ENCODE assay signal across 26 cellular contexts in genomic region chr6:45692021-45692420, GRCh38.
DNase-seq lines count a peak whose midpoint lies in the region; ATAC-seq, FAIRE-seq and TF ChIP-seq lines count a peak whose summit lies in the region.
"Had no signal": no experiment of that assay in that cellular context is flagged by ENCODE, and none has a peak within 500 bp of the region (broad histone marks: within the 10 kb centered on the region; RNA-seq: fewer than 3 reads in every experiment).

No MANE protein-coding gene starts in this region.

- no peaks in the 10 kb centered on the region for H3K36me3 ChIP-seq in endothelial cell of umbilical vein (ENCODE audit: control insufficient read depth in 2 of 2, extremely low read depth in 1 of 2, insufficient read depth in 2 of 2, low read length in 2 of 2)
- H3K36me3 ChIP-seq: BE2C, BLaER1 had no signal

- H3K9ac ChIP-seq in endothelial cell of umbilical vein (replicated peaks; ENCODE audit: extremely low read depth, insufficient read depth, low read length), result no peak overlapping the region
- H3K9ac ChIP-seq: BLaER1 had no signal

- no peaks in the 10 kb centered on the region for H3K9me3 ChIP-seq in endothelial cell of umbilical vein (replicated peaks; ENCODE audit: control insufficient read depth, insufficient read depth, low read length)
- H3K9me3 ChIP-seq: A549, BE2C, BLaER1 had no signal

- TF ChIP-seq CTCF in natural killer cell (IDR thresholded peaks at IDR 0.05) (no peak), endothelial cell of umbilical vein (IDR thresholded peaks at IDR 0.05; ENCODE audit: extremely low read depth in 1 of 2, insufficient read depth in 1 of 2, low read depth in 1 of 2, low read length in 2 of 2) (no peak), GM20000 (IDR thresholded peaks at IDR 0.05; ENCODE audit: extremely low read depth, missing control alignments) (no peak)

- POLR2A ChIA-PET in endothelial cell of umbilical vein (lab: Charles Lee), result no interaction called here

- H3K27ac Mint-ChIP-seq in natural killer cell treated with Interleukin-12 subunit alpha and Interleukin-12 subunit beta and Interleukin-15 and Interleukin-18, amount 100 ng/mL, for 72 hours, result no peak overlapping the region
- H3K27ac Mint-ChIP-seq in natural killer cell, result no peak overlapping the region
- H3K27ac Mint-ChIP-seq: CD4-positive, CD25-positive, alpha-beta regulatory T cell; CD8-positive, alpha-beta memory T cell had no signal

- no peaks in the 10 kb centered on the region for H3K9me1 ChIP-seq in endothelial cell of umbilical vein (replicated peaks; ENCODE audit: control insufficient read depth, extremely low read depth, insufficient read depth, low read length)

- no peak overlapping the region for H3K4me3 ChIP-seq in endothelial cell of umbilical vein (replicated peaks in 1 of 3; ENCODE audit: insufficient read depth in 1 of 3, low read depth in 1 of 3, low read length in 3 of 3)
- H3K4me3 ChIP-seq: A549, BLaER1, GM12878 had no signal

- TF ChIP-seq POLR2A in endothelial cell of umbilical vein (IDR thresholded peaks at IDR 0.05; ENCODE audit: low read depth, low read length), result no peak

- ATAC-seq in natural killer cell treated with Interleukin-12 subunit alpha and Interleukin-12 subunit beta and Interleukin-15 and Interleukin-18, amount 100 ng/mL, for 72 hours, result no peak
- ATAC-seq in natural killer cell, result no peak
- ATAC-seq: A549, GM12878 had no signal

- no peaks in the 10 kb centered on the region for H3K79me2 ChIP-seq in endothelial cell of umbilical vein (ENCODE audit: control insufficient read depth, insufficient read depth, low read length)

- FAIRE-seq in endothelial cell of umbilical vein (lab: Jason Lieb, UNC), result peak; percentile 37
- FAIRE-seq: A549, GM12878, GM12892, GM18507 had no signal

- no peak overlapping the region for H3K4me2 ChIP-seq in endothelial cell of umbilical vein (ENCODE audit: insufficient read depth, low read length)
- H3K4me2 ChIP-seq: A549, BLaER1 had no signal

- no TSS peak for BruUV-seq in endothelial cell of umbilical vein (replicated peaks; lab: Mats Ljungman, UMichigan)

- intact Hi-C loops in natural killer cell (cut with micrococcal nuclease) (no loop called here), endothelial cell of umbilical vein (cut with micrococcal nuclease) (no loop called here)

- peaks cover 3 to 8% of the 10 kb centered on the region in 2 donors for H3K27me3 Mint-ChIP-seq in natural killer cell treated with Interleukin-12 subunit alpha and Interleukin-12 subunit beta and Interleukin-15 and Interleukin-18, amount 100 ng/mL, for 72 hours
- H3K27me3 Mint-ChIP-seq in natural killer cell (ENCODE audit: low read depth in 2 of 2), result peaks cover 0 to 7% of the 10 kb centered on the region in 2 donors

- H3K9me3 Mint-ChIP-seq in natural killer cell treated with Interleukin-12 subunit alpha and Interleukin-12 subunit beta and Interleukin-15 and Interleukin-18, amount 100 ng/mL, for 72 hours, result no peaks in the 10 kb centered on the region
- no peaks in the 10 kb centered on the region for H3K9me3 Mint-ChIP-seq in natural killer cell
- H3K9me3 Mint-ChIP-seq: CD4-positive, alpha-beta memory T cell; CD8-positive, alpha-beta memory T cell had no signal

- peaks cover 3 to 25% of the 10 kb centered on the region in 2 donors for H3K4me1 Mint-ChIP-seq in natural killer cell treated with Interleukin-12 subunit alpha and Interleukin-12 subunit beta and Interleukin-15 and Interleukin-18, amount 100 ng/mL, for 72 hours (ENCODE audit: low read depth in 2 of 2)
- no peaks in the 10 kb centered on the region for H3K4me1 Mint-ChIP-seq in natural killer cell
- H3K4me1 Mint-ChIP-seq: CD14-positive monocyte had no signal

- DNase-seq in natural killer cell treated with Interleukin-12 subunit alpha and Interleukin-12 subunit beta and Interleukin-15 and Interleukin-18, amount 100 ng/mL, for 72 hours (ENCODE audit: low spot score), result peak; percentile 13
- DNase-seq in natural killer cell (no peak), endothelial cell of umbilical vein (ENCODE audit: low read depth, low spot score) (no peak), fibroblast of gingiva (ENCODE audit: low read depth) (peak; percentile 22), NCI-H1417 treated with DMSO at 0.1 percent for 48 hours (lab: John Stamatoyannopoulos, UW) (no peak), GM20000 (ENCODE audit: low spot score) (no peak), nucleus accumbens (lab: John Stamatoyannopoulos, UW) (no peak)
- DNase-seq: BE2C; C1 segment of cervical spinal cord; CD4-positive, alpha-beta memory T cell; CD4-positive, CD25-positive, alpha-beta regulatory T cell; CD8-positive, alpha-beta memory T cell; COR-L47; DMS 273 treated with DMSO at 0.1 percent for 48 hours; DMS153; DMS53; DMS79; DND-41; GDM1 had no signal

- no peak overlapping the region for H2AFZ ChIP-seq in endothelial cell of umbilical vein (ENCODE audit: low read depth, low read length)

- no peaks in the 10 kb centered on the region for H3K4me1 ChIP-seq in endothelial cell of umbilical vein (ENCODE audit: control insufficient read depth, extremely low read depth, insufficient read depth, low read length)
- H3K4me1 ChIP-seq: A549, BE2C had no signal

- H4K20me1 ChIP-seq in endothelial cell of umbilical vein (replicated peaks; ENCODE audit: control insufficient read depth, extremely low read depth, insufficient read depth, low read length), result no peaks in the 10 kb centered on the region
- H4K20me1 ChIP-seq: BLaER1 had no signal

- no peaks in the 10 kb centered on the region for H3K36me3 Mint-ChIP-seq in natural killer cell treated with Interleukin-12 subunit alpha and Interleukin-12 subunit beta and Interleukin-15 and Interleukin-18, amount 100 ng/mL, for 72 hours
- no peaks in the 10 kb centered on the region for H3K36me3 Mint-ChIP-seq in natural killer cell
- H3K36me3 Mint-ChIP-seq: CD14-positive monocyte; CD4-positive, alpha-beta memory T cell; CD4-positive, CD25-positive, alpha-beta regulatory T cell; CD8-positive, alpha-beta memory T cell had no signal

- H3K27ac ChIP-seq in endothelial cell of umbilical vein (ENCODE audit: insufficient read depth, low read depth, low read length), result no peak overlapping the region
- H3K27ac ChIP-seq: 22Rv1, A549, BLaER1 had no signal

- H3K27me3 ChIP-seq in endothelial cell of umbilical vein (ENCODE audit: control insufficient read depth in 2 of 2, insufficient read depth in 2 of 2, low read length in 2 of 2), result peaks cover 3% of the 10 kb centered on the region in 2 experiments
- H3K27me3 ChIP-seq: BE2C, BLaER1 had no signal

- H3K4me3 Mint-ChIP-seq in natural killer cell treated with Interleukin-12 subunit alpha and Interleukin-12 subunit beta and Interleukin-15 and Interleukin-18, amount 100 ng/mL, for 72 hours, result no peak overlapping the region
- H3K4me3 Mint-ChIP-seq in natural killer cell, result no peak overlapping the region
- H3K4me3 Mint-ChIP-seq: CD14-positive monocyte; CD4-positive, alpha-beta memory T cell; CD4-positive, CD25-positive, alpha-beta regulatory T cell; CD8-positive, alpha-beta memory T cell had no signal

- CTCF ChIA-PET in endothelial cell of umbilical vein (lab: Charles Lee), result no interaction called here

- dilution Hi-C loops in endothelial cell of umbilical vein (cut with MboI; ENCODE audit: extremely low pct_ligation_motif_present, low sequenced_read_pairs), result no loop called here

TF ChIP-seq in endothelial cell of umbilical vein, 7 proteins besides CTCF, POLR2A, EP300 and RAD21:
- TF ChIP-seq MYC (IDR thresholded peaks at IDR 0.05; ENCODE audit: low read depth, low read length) (no peak), GATA2 (IDR thresholded peaks at IDR 0.05; ENCODE audit: insufficient read depth, insufficient read length, low read depth, low read length) (no peak), EZH2 (IDR thresholded peaks at IDR 0.05; ENCODE audit: borderline replicate concordance, low read depth, low read length, severe bottlenecking) (no peak), MAX (IDR thresholded peaks at IDR 0.05; ENCODE audit: insufficient read depth, insufficient read length) (no peak), FOS (IDR thresholded peaks at IDR 0.05; ENCODE audit: borderline replicate concordance, insufficient read depth, low read length) (no peak), POLR2AphosphoS5 (IDR thresholded peaks at IDR 0.05; ENCODE audit: insufficient read depth, low read depth, low read length) (no peak), JUN (IDR thresholded peaks at IDR 0.05; ENCODE audit: borderline replicate concordance, insufficient read depth, insufficient read length, low read depth) (no peak)

Comparison
In these comparisons a context has a peak if more than half of its experiments do, and no peak if none do; other contexts are left out.
1. DNase-seq: peak in natural killer cell treated with Interleukin-12 subunit alpha and Interleukin-12 subunit beta and Interleukin-15 and Interleukin-18, amount 100 ng/mL, for 72 hours (single experiment) and fibroblast of gingiva (single experiment); none in natural killer cell (single experiment), endothelial cell of umbilical vein (single experiment), NCI-H1417 treated with DMSO at 0.1 percent for 48 hours (single experiment), GM20000 (single experiment) and nucleus accumbens (0 of 56).